ENCODE assay signal across 14 cellular contexts in genomic region chr12:42119085-42119633, GRCh38. TPM values are rescaled to one million over a fixed set of nuclear protein-coding genes. Genes with fewer than 3 reads are reported as not detected.
DNase-seq lines count a peak whose midpoint lies in the region; ATAC-seq, FAIRE-seq and TF ChIP-seq lines count a peak whose summit lies in the region.
"Had no signal": no experiment of that assay in that cellular context is flagged by ENCODE, and none has a peak within 500 bp of the region (broad histone marks: within the 10 kb centered on the region; RNA-seq: fewer than 3 reads in every experiment).

No MANE protein-coding gene starts in this region.

- H3K9me3 Mint-ChIP-seq in T-helper 2 cell treated with Interferon-gamma antibody and Interleukin-4, amounts not matched to agents 5 μg/mL and 100 μg/mL, for 36 hours, result peaks cover 2% of the 10 kb centered on the region

- H3K36me3 ChIP-seq in lower lobe of right lung, result peaks cover 20% of the 10 kb centered on the region
- H3K36me3 ChIP-seq: pancreas had no signal

- H3K27ac ChIP-seq in A549 (no peak overlapping the region), lower lobe of right lung (no peak overlapping the region)
- H3K27ac ChIP-seq: C4-2B, gastrocnemius medialis, pancreas, stomach had no signal

- H3K4me3 Mint-ChIP-seq in T-helper 2 cell treated with Interferon-gamma antibody and Interleukin-4, amounts not matched to agents 5 μg/mL and 100 μg/mL, for 36 hours, result no peak overlapping the region

- FAIRE-seq in A549 (lab: Jason Lieb, UNC) (no peak), GM18507 (lab: Jason Lieb, UNC) (peak; percentile 24), D721Med (lab: Jason Lieb, UNC) (no peak)
- FAIRE-seq: pancreas had no signal

- H3K27ac Mint-ChIP-seq in T-helper 2 cell treated with Interferon-gamma antibody and Interleukin-4, amounts not matched to agents 5 μg/mL and 100 μg/mL, for 36 hours, result peak overlapping the region; percentile 82

- intact Hi-C loops in lower lobe of right lung (cut with DNase I), result no loop called here

- H3K4me1 Mint-ChIP-seq in T-helper 2 cell treated with Interferon-gamma antibody and Interleukin-4, amounts not matched to agents 5 μg/mL and 100 μg/mL, for 36 hours (ENCODE audit: low read depth), result peaks cover 10% of the 10 kb centered on the region

- H3K27me3 Mint-ChIP-seq in T-helper 2 cell treated with Interferon-gamma antibody and Interleukin-4, amounts not matched to agents 5 μg/mL and 100 μg/mL, for 36 hours (ENCODE audit: low read depth), result no peaks in the 10 kb centered on the region

- no peaks in the 10 kb centered on the region for H3K27me3 ChIP-seq in lower lobe of right lung (ENCODE audit: low read depth)
- H3K27me3 ChIP-seq: gastrocnemius medialis, pancreas, stomach had no signal

- no peak for ATAC-seq in A549
- no peak for ATAC-seq in lower lobe of right lung
- ATAC-seq: gastrocnemius medialis, left lobe of liver, pancreas had no signal

- no peak for TF ChIP-seq POLR2A in A549 (IDR thresholded peaks at IDR 0.05; ENCODE audit: low read length)

- TF ChIP-seq CTCF in A549 (IDR thresholded peaks at IDR 0.05), result no peak
- TF ChIP-seq CTCF in fibroblast of the aortic adventitia (IDR thresholded peaks at IDR 0.05; ENCODE audit: insufficient read depth, low read length), result no peak
- no peak for TF ChIP-seq CTCF in D721Med (IDR thresholded peaks at IDR 0.05; ENCODE audit: insufficient read depth, missing control alignments)
- TF ChIP-seq CTCF in lower lobe of right lung (IDR thresholded peaks at IDR 0.05), result no peak

- no peak for TF ChIP-seq EP300 in A549 (IDR thresholded peaks at IDR 0.05)

- DNase-seq in A549 (ENCODE audit: low read depth in 1 of 2, low spot score in 1 of 2), result no peak
- DNase-seq in GM18507 (ENCODE audit: extremely low spot score, insufficient read length, low read depth), result no peak
- DNase-seq in T-helper 2 cell treated with Interferon-gamma antibody and Interleukin-4, amounts not matched to agents 5 μg/mL and 100 μg/mL, for 36 hours (ENCODE audit: low spot score), result no peak
- DNase-seq in fibroblast of the aortic adventitia (ENCODE audit: low read depth), result peak; percentile 79
- no peak for DNase-seq in D721Med (ENCODE audit: insufficient read length, low spot score)
- no peak for DNase-seq in cortex of kidney (lab: John Stamatoyannopoulos, UW)
- DNase-seq in lower lobe of right lung, result no peak
- DNase-seq in activated T-cell treated with anti-CD3 and anti-CD28 coated beads for 4 hours, result no peak
- DNase-seq: gastrocnemius medialis, NCI-H1694, pancreas, stomach had no signal

- POLR2A ChIA-PET in A549 (lab: Yijun Ruan, JAX), result no interaction called here

- 0 out of 3 replicates have a peak overlapping the region, but pooled peaks have one; percentile 25 for H3K4me2 ChIP-seq in A549

- peaks cover 40% of the 10 kb centered on the region for H3K36me3 Mint-ChIP-seq in T-helper 2 cell treated with Interferon-gamma antibody and Interleukin-4, amounts not matched to agents 5 μg/mL and 100 μg/mL, for 36 hours (ENCODE audit: low read depth)

- H3K9me3 ChIP-seq in A549 (no peaks in the 10 kb centered on the region), lower lobe of right lung (no peaks in the 10 kb centered on the region)
- H3K9me3 ChIP-seq: gastrocnemius medialis, pancreas, stomach had no signal

- no peak for TF ChIP-seq RAD21 in A549 (conservative IDR thresholded peaks at IDR 0.05 in 1 of 2, IDR thresholded peaks at IDR 0.05 in 1 of 2)

- peaks cover 19% of the 10 kb centered on the region for H3K4me1 ChIP-seq in A549
- H3K4me1 ChIP-seq in lower lobe of right lung, result no peaks in the 10 kb centered on the region
- H3K4me1 ChIP-seq: stomach had no signal

- CTCF ChIA-PET in A549 (lab: Yijun Ruan, JAX), result interaction anchor here (0.6 to 1.2 kb wide), 5 partner anchors 16 to 727 kb away, joined by 3 to 8 read pairs (median 3); partner anchors contain the start of gene GXYLT1

- H3K4me3 ChIP-seq in A549, result no peak overlapping the region
- H3K4me3 ChIP-seq in fibroblast of the aortic adventitia (ENCODE audit: low read depth, low read length), result no peak overlapping the region
- H3K4me3 ChIP-seq in lower lobe of right lung, result no peak overlapping the region
- H3K4me3 ChIP-seq: gastrocnemius medialis, pancreas, stomach had no signal

- WGBS in A549 (ENCODE audit: missing lambda C conversion rate), result 54% methylated on average over 2 of the region's 2 CpGs

TF ChIP-seq in A549, 52 proteins besides CTCF, POLR2A, EP300 and RAD21:
- no peak for TF ChIP-seq JUNB (IDR thresholded peaks at IDR 0.05)
- no peak for TF ChIP-seq RNF2 (IDR thresholded peaks at IDR 0.05; ENCODE audit: borderline replicate concordance, low read depth)
- TF ChIP-seq MYC (IDR thresholded peaks at IDR 0.05; ENCODE audit: borderline replicate concordance, low read length), result no peak
- TF ChIP-seq ESRRA (IDR thresholded peaks at IDR 0.05; ENCODE audit: borderline replicate concordance, low read length), result no peak
- no peak for TF ChIP-seq NR3C1 (IDR thresholded peaks at IDR 0.05)
- no peak for TF ChIP-seq HOXB5 (CRISPR knock-in tag; IDR thresholded peaks at IDR 0.05)
- no peak for TF ChIP-seq RFX5 (IDR thresholded peaks at IDR 0.05)
- TF ChIP-seq FOSL2 (IDR thresholded peaks at IDR 0.05), result no peak
- no peak for TF ChIP-seq FOSL2 (CRISPR knock-in tag; IDR thresholded peaks at IDR 0.05)
- no peak for TF ChIP-seq CBX8 (IDR thresholded peaks at IDR 0.05)
- TF ChIP-seq CBX2 (IDR thresholded peaks at IDR 0.05; ENCODE audit: borderline replicate concordance, low read depth), result no peak
- TF ChIP-seq SREBF2 (IDR thresholded peaks at IDR 0.05), result no peak
- TF ChIP-seq ZFP36 (IDR thresholded peaks at IDR 0.05; ENCODE audit: borderline replicate concordance, partially characterized antibody), result no peak
- TF ChIP-seq POLR2AphosphoS2 (conservative IDR thresholded peaks at IDR 0.05; ENCODE audit: low read length), result no peak

RNA-seq across cellular contexts. Expression of gene GXYLT1, which starts 25.5 kb away (rescaled TPM):
- polyA plus RNA-seq in A549 (2011; rRNA removed) (19.3 and 25.0 TPM in 2 replicates), A549 (2017; fragmentation: RNase III; extraction: RNeasy Plus Mini Kit Qiagen cat#74134 plus additional on column Dnase treatment) (11.2 to 12.9 TPM (median 11.6 TPM) in 3 replicates)
- polyA plus RNA-seq in A549 (2012; cell fraction: cytosol; rRNA removed), result 4.5 and 5.4 TPM in 2 replicates
- polyA plus RNA-seq in A549 (2012; cell fraction: nucleus; rRNA removed), result 3.9 and 4.7 TPM in 2 replicates
- 4.9 and 7.4 TPM in 2 replicates for polyA minus RNA-seq in A549 (2011; rRNA and poly(A)+ RNA removed)
- total RNA-seq in fibroblast of the aortic adventitia (ENCODE audit: low replicate concordance) (6.1 and 9.8 TPM in 2 replicates), lower lobe of right lung (12.1 TPM)
